Comparison of ENCODE assay signal across 1 cellular context in genomic region chrX:107154787-107155620, GRCh38.
TF ChIP-seq lines count a peak whose summit lies in the region.

No MANE protein-coding gene starts in this region.

TF ChIP-seq in GM12878, 131 proteins besides CTCF, POLR2A, EP300 and RAD21:
- TF ChIP-seq ZBTB40 (IDR thresholded peaks at IDR 0.05; ENCODE audit: borderline replicate concordance) (no peak), HCFC1 (IDR thresholded peaks at IDR 0.05; ENCODE audit: low read length) (no peak), NR2F1 (conservative IDR thresholded peaks at IDR 0.05) (no peak), MYB (IDR thresholded peaks at IDR 0.05; ENCODE audit: borderline replicate concordance, low read depth, low read length) (no peak), SUPT20H (IDR thresholded peaks at IDR 0.05; ENCODE audit: borderline replicate concordance, control insufficient read depth, low read depth, low read length) (no peak), CREB1 (IDR thresholded peaks at IDR 0.05; ENCODE audit: low read depth) (no peak), IRF5 (IDR thresholded peaks at IDR 0.05; ENCODE audit: borderline replicate concordance) (no peak), FOXM1 (IDR thresholded peaks at IDR 0.05; ENCODE audit: low read depth, low read length) (no peak), RELB (IDR thresholded peaks at IDR 0.05; ENCODE audit: low read depth) (no peak), RBBP5 (conservative IDR thresholded peaks at IDR 0.05) (no peak)
